In the genomic region with DNA sequence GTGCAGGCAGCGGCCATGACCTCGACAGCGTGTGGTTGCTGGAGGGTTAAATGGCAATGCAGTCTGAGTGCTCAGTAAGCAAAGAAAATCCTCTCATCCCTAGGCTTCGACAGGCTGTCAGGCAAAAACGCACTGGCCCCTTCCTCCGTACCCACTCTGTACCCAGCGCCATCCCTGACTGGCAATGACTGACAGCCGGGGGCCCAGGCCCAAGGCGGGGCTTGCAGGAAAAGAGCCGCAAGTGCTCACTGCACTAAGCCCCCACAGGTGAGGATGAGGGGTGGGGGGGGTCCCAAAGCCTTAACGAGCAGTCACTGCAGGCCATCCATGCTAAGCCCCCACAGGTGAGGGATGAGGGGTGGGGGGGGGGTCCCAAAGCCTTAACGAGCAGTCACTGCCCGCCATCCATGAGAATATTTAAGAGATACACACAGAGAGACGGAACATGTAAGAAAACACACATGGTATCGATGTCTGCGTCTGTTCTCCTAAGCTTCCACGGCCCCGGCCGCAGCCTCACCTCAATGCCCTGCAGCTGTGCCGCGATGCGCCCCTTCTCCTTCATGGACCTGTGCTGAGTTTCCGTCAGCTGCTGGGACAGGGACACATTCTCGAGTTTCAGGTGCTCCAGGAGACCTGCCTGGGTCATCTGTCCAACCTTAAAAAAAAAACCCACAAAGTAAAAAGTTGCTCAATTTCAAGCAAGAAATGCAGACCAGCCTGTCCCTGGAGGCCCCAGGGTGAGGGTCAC, we compare ENCODE assay signal across 6 cellular contexts.
"Had no signal": no experiment of that assay in that cellular context is flagged by ENCODE, and none has a peak within 500 bp of the region (broad histone marks: within the 10 kb centered on the region; RNA-seq: fewer than 3 reads in every experiment).

No MANE protein-coding gene starts in this region.

- H3K27ac ChIP-seq: GM23248, HL-60 had no signal

- H3K4me3 ChIP-seq: GM23248 had no signal

- ATAC-seq: HepG2 had no signal

- DNase-seq: GM23248, H9, HCEC 1CT, KBM-7 had no signal
